In genomic region chr2:164991631-164992454, GRCh38 we compare ENCODE assay signal across 9 cellular contexts. TPM values are rescaled to one million over a fixed set of nuclear protein-coding genes. Genes with fewer than 3 reads are reported as not detected.
DNase-seq lines count a peak whose midpoint lies in the region; ATAC-seq and TF ChIP-seq lines count a peak whose summit lies in the region.
"Not testable (repeated sequence)": the region's sequence is repeated elsewhere in the genome, so short reads cannot be mapped to it uniquely, and the experiment has no call there.
"Had no signal": no experiment of that assay in that cellular context is flagged by ENCODE, and none has a peak within 500 bp of the region (broad histone marks: within the 10 kb centered on the region; RNA-seq: fewer than 3 reads in every experiment).

No MANE protein-coding gene starts in this region.

- not testable (repeated sequence) for H3K36me3 ChIP-seq in DND-41 (ENCODE audit: insufficient read depth, low read length); KMS-11 (ENCODE audit: insufficient read depth); mesenchymal stem cell (ENCODE audit: control insufficient read depth in 1 of 2, insufficient read depth in 2 of 2, low read depth in 1 of 2, low read length in 2 of 2)

- not testable (repeated sequence) for H3K79me1 ChIP-seq in mesenchymal stem cell (replicated peaks; ENCODE audit: low read length, poor library complexity, severe bottlenecking)

- not testable (repeated sequence) for H3K4me3 ChIP-seq in DND-41 (ENCODE audit: low read depth in 1 of 2, low read length in 2 of 2); KMS-11 (IDR thresholded peaks at IDR 0.05; ENCODE audit: insufficient read depth, low read depth, low read length); mesenchymal stem cell (ENCODE audit: insufficient read depth in 1 of 2, low read depth in 1 of 2, low read length in 2 of 2)

- H4K8ac ChIP-seq in mesenchymal stem cell (ENCODE audit: low read length), result peak overlapping the region; percentile 35

- peak overlapping the region; percentile 43 for H2BK120ac ChIP-seq in mesenchymal stem cell (ENCODE audit: low read depth, low read length)

- not testable (repeated sequence) for H3K9me3 ChIP-seq in DND-41 (ENCODE audit: insufficient read depth, low read length, severe bottlenecking); mesenchymal stem cell (ENCODE audit: control insufficient read depth, low read length)

- H3K23ac ChIP-seq in mesenchymal stem cell (ENCODE audit: low read length in 2 of 2), result not testable (repeated sequence)

- H3K9me3 Mint-ChIP-seq in activated T-cell treated with anti-CD3 and anti-CD28 coated beads, Interleukin-2, amount 50 U/mL, for 72 hours; stimulated activated naive CD8-positive, alpha-beta T cell treated with anti-CD3 and anti-CD28 coated beads, Interleukin-15, amount 100 ng/mL, for 72 hours: not testable (repeated sequence)

- H2BK5ac ChIP-seq in mesenchymal stem cell (ENCODE audit: low read depth, low read length, poor library complexity, severe bottlenecking), result peak overlapping the region; percentile 46

- not testable (repeated sequence) for H3K36me3 Mint-ChIP-seq in activated T-cell treated with anti-CD3 and anti-CD28 coated beads, Interleukin-2, amount 50 U/mL, for 72 hours (ENCODE audit: insufficient read depth in 2 of 2)

- H3K79me2 ChIP-seq in DND-41 (ENCODE audit: insufficient read depth, low read length); KMS-11 (ENCODE audit: insufficient read depth, low read depth): not testable (repeated sequence)

- peaks cover 16% of the 10 kb centered on the region for H3K4me1 Mint-ChIP-seq in activated T-cell treated with anti-CD3 and anti-CD28 coated beads, Interleukin-2, amount 50 U/mL, for 72 hours (ENCODE audit: low read depth)
- peaks cover 12% of the 10 kb centered on the region for H3K4me1 Mint-ChIP-seq in stimulated activated naive CD8-positive, alpha-beta T cell treated with anti-CD3 and anti-CD28 coated beads, Interleukin-15, amount 100 ng/mL, for 72 hours

- not testable (repeated sequence) for H3K9ac ChIP-seq in DND-41 (ENCODE audit: low read depth, low read length); KMS-11
- peak overlapping the region; percentile 83 for H3K9ac ChIP-seq in mesenchymal stem cell (ENCODE audit: low read length)

- H3K27ac ChIP-seq in DND-41 (ENCODE audit: low read length), result peak overlapping the region; percentile 48
- peak overlapping the region; percentile 70 for H3K27ac ChIP-seq in KMS-11
- peak overlapping the region; percentile 90 for H3K27ac ChIP-seq in mesenchymal stem cell (ENCODE audit: low read length, poor library complexity, severe bottlenecking)

- H2BK12ac ChIP-seq in mesenchymal stem cell (ENCODE audit: low read length in 2 of 2), result peak overlapping the region; percentile 38 to 43

- not testable (repeated sequence) for H3K27me3 ChIP-seq in DND-41 (ENCODE audit: insufficient read depth, low read length, poor library complexity); KMS-11 (ENCODE audit: insufficient read depth, low read depth); mesenchymal stem cell (ENCODE audit: control insufficient read depth in 1 of 2, insufficient read depth in 1 of 2, low read length in 2 of 2)

- H3K4ac ChIP-seq in mesenchymal stem cell (ENCODE audit: low read depth in 1 of 2, low read length in 2 of 2), result not testable (repeated sequence)

- not testable (repeated sequence) for H4K20me1 ChIP-seq in DND-41 (ENCODE audit: insufficient read depth, low read length); KMS-11 (ENCODE audit: insufficient read depth)

- H4K91ac ChIP-seq in mesenchymal stem cell (ENCODE audit: low read length), result peak overlapping the region; percentile 43

- H2BK15ac ChIP-seq in mesenchymal stem cell (ENCODE audit: low read depth, poor library complexity, severe bottlenecking), result peak overlapping the region; percentile 60

- not testable (repeated sequence) for H3K27me3 Mint-ChIP-seq in activated T-cell treated with anti-CD3 and anti-CD28 coated beads, Interleukin-2, amount 50 U/mL, for 72 hours (ENCODE audit: low read depth); stimulated activated naive CD8-positive, alpha-beta T cell treated with anti-CD3 and anti-CD28 coated beads, Interleukin-15, amount 100 ng/mL, for 72 hours

- H3K27ac Mint-ChIP-seq in activated T-cell treated with anti-CD3 and anti-CD28 coated beads, Interleukin-2, amount 50 U/mL, for 72 hours; stimulated activated naive CD8-positive, alpha-beta T cell treated with anti-CD3 and anti-CD28 coated beads, Interleukin-15, amount 100 ng/mL, for 72 hours: not testable (repeated sequence)

- peak; percentile 31; the same call in 1 of the 3 replicates for ATAC-seq in DND-41 (ENCODE audit: insufficient read depth, low read depth)
- ATAC-seq in GM19468 (IDR thresholded peaks at IDR 0.05; ENCODE audit: extremely low read depth, unreplicated experiment), result peak; percentile 75
- peak; percentile 66 for ATAC-seq in HG02870 (IDR thresholded peaks at IDR 0.05; ENCODE audit: unreplicated experiment)
- ATAC-seq in activated T-cell treated with anti-CD3 and anti-CD28 coated beads, Interleukin-2, amount 50 U/mL, for 72 hours (replicated peaks in 1 of 2), result peak; percentile 35 to 49
- peak; percentile 66 for ATAC-seq in stimulated activated naive CD8-positive, alpha-beta T cell treated with anti-CD3 and anti-CD28 coated beads, Interleukin-15, amount 100 ng/mL, for 72 hours

- H3K4me1 ChIP-seq in DND-41 (ENCODE audit: insufficient read depth, low read length), result peaks cover 51% of the 10 kb centered on the region
- H3K4me1 ChIP-seq in KMS-11 (ENCODE audit: low read depth, poor library complexity, severe bottlenecking), result peaks cover 35% of the 10 kb centered on the region
- not testable (repeated sequence) for H3K4me1 ChIP-seq in mesenchymal stem cell (ENCODE audit: control insufficient read depth, insufficient read depth, low read depth, low read length)

- not testable (repeated sequence) for H3K4me2 ChIP-seq in DND-41 (ENCODE audit: insufficient read depth, low read length); mesenchymal stem cell (ENCODE audit: low read length, poor library complexity, severe bottlenecking)
- H3K4me2 ChIP-seq in KMS-11, result peak overlapping the region; percentile 78

- not testable (repeated sequence) for H3K4me3 Mint-ChIP-seq in activated T-cell treated with anti-CD3 and anti-CD28 coated beads, Interleukin-2, amount 50 U/mL, for 72 hours; stimulated activated naive CD8-positive, alpha-beta T cell treated with anti-CD3 and anti-CD28 coated beads, Interleukin-15, amount 100 ng/mL, for 72 hours

- not testable (repeated sequence) for DNase-seq in DND-41; activated T-cell treated with anti-CD3 and anti-CD28 coated beads, Interleukin-2, amount 50 U/mL, for 72 hours; stimulated activated naive CD8-positive, alpha-beta T cell treated with anti-CD3 and anti-CD28 coated beads, Interleukin-15, amount 100 ng/mL, for 72 hours
- peak; percentile 21 for DNase-seq in fibroblast of gingiva (ENCODE audit: low read depth)
- DNase-seq in mesenchymal stem cell, result peak; percentile 47

- not testable (repeated sequence) for TF ChIP-seq CTCF in DND-41 (IDR thresholded peaks at IDR 0.05; ENCODE audit: borderline replicate concordance, extremely low read depth, low read length, poor library complexity, severe bottlenecking); KMS-11 (conservative IDR thresholded peaks at IDR 0.05; ENCODE audit: low read depth, low read length)

- H2AFZ ChIP-seq in DND-41 (ENCODE audit: low read depth, low read length) (0 out of 2 replicates have a peak overlapping the region, but pooled peaks have one; percentile 23), KMS-11 (ENCODE audit: low read depth) (peak overlapping the region; percentile 21; the same call in 1 of the 2 replicates)
- not testable (repeated sequence) for H2AFZ ChIP-seq in mesenchymal stem cell (ENCODE audit: low read depth, low read length)

- peak overlapping the region; percentile 56 for H2AK5ac ChIP-seq in mesenchymal stem cell (ENCODE audit: low read length, severe bottlenecking)

- not testable (repeated sequence) for H3K14ac ChIP-seq in mesenchymal stem cell (ENCODE audit: low read length in 2 of 2)

- H3K18ac ChIP-seq in mesenchymal stem cell (ENCODE audit: low read depth in 1 of 2, low read length in 2 of 2), result peak overlapping the region; percentile 37 to 87

RNA-seq across cellular contexts. Expression of gene SLC38A11, which starts 36.5 kb away (rescaled TPM):
- total RNA-seq in activated T-cell treated with anti-CD3 and anti-CD28 coated beads, Interleukin-2, amount 50 U/mL, for 72 hours, result not detected
- not detected for polyA plus RNA-seq in mesenchymal stem cell (2013, experiment 1 of 2)
- not detected for polyA plus RNA-seq in mesenchymal stem cell (2013, experiment 2 of 2)
- total RNA-seq: dermis microvascular lymphatic vessel endothelial cell had no signal
